Comparison of ENCODE assay signal across 1 cellular context in the genomic region with DNA sequence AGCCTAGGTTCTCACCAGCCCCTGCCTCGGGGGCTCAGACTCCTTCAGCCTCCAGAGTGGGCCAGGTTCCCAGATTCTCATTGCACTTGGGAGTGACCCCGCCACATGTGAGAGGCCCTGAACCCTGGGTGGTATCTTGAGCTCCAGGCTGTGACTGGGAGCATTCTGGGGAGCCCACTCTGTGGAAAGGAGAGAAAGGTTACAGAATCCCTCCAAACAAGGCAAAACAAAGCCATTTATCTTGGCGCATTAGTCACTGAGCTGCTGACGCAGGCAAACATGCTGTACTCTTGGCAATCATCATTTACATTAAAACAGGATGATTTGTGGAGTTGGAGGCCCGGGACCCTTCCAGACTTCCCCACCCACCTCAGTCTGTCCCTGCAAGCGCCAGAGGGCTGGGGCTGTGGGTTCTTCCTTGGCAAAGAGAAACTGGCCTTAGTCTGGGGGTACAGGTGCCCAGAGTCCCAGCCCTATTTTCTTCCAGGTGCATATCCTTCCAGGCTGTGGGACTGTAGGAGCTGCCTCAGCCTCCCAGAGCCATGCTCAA.
TF ChIP-seq lines count a peak whose summit lies in the region.

No MANE protein-coding gene starts in this region.

TF ChIP-seq in GM23338, 12 proteins besides CTCF, POLR2A, EP300 and RAD21 (continued from another document):
- TF ChIP-seq, protein P1, sequence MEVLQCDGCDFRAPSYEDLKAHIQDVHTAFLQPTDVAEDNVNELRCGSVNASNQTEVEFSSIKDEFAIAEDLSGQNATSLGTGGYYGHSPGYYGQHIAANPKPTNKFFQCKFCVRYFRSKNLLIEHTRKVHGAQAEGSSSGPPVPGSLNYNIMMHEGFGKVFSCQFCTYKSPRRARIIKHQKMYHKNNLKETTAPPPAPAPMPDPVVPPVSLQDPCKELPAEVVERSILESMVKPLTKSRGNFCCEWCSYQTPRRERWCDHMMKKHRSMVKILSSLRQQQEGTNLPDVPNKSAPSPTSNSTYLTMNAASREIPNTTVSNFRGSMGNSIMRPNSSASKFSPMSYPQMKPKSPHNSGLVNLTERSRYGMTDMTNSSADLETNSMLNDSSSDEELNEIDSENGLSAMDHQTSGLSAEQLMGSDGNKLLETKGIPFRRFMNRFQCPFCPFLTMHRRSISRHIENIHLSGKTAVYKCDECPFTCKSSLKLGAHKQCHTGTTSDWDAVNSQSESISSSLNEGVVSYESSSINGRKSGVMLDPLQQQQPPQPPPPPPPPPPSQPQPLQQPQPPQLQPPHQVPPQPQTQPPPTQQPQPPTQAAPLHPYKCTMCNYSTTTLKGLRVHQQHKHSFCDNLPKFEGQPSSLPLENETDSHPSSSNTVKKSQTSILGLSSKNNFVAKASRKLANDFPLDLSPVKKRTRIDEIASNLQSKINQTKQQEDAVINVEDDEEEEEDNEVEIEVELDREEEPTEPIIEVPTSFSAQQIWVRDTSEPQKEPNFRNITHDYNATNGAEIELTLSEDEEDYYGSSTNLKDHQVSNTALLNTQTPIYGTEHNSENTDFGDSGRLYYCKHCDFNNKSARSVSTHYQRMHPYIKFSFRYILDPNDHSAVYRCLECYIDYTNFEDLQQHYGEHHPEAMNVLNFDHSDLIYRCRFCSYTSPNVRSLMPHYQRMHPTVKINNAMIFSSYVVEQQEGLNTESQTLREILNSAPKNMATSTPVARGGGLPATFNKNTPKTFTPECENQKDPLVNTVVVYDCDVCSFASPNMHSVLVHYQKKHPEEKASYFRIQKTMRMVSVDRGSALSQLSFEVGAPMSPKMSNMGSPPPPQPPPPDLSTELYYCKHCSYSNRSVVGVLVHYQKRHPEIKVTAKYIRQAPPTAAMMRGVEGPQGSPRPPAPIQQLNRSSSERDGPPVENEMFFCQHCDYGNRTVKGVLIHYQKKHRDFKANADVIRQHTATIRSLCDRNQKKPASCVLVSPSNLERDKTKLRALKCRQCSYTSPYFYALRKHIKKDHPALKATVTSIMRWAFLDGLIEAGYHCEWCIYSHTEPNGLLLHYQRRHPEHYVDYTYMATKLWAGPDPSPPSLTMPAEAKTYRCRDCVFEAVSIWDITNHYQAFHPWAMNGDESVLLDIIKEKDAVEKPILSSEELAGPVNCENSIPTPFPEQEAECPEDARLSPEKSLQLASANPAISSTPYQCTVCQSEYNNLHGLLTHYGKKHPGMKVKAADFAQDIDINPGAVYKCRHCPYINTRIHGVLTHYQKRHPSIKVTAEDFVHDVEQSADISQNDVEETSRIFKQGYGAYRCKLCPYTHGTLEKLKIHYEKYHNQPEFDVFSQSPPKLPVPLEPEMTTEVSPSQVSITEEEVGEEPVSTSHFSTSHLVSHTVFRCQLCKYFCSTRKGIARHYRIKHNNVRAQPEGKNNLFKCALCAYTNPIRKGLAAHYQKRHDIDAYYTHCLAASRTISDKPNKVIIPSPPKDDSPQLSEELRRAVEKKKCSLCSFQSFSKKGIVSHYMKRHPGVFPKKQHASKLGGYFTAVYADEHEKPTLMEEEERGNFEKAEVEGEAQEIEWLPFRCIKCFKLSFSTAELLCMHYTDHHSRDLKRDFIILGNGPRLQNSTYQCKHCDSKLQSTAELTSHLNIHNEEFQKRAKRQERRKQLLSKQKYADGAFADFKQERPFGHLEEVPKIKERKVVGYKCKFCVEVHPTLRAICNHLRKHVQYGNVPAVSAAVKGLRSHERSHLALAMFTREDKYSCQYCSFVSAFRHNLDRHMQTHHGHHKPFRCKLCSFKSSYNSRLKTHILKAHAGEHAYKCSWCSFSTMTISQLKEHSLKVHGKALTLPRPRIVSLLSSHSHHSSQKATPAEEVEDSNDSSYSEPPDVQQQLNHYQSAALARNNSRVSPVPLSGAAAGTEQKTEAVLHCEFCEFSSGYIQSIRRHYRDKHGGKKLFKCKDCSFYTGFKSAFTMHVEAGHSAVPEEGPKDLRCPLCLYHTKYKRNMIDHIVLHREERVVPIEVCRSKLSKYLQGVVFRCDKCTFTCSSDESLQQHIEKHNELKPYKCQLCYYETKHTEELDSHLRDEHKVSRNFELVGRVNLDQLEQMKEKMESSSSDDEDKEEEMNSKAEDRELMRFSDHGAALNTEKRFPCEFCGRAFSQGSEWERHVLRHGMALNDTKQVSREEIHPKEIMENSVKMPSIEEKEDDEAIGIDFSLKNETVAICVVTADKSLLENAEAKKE (CRISPR knock-in tag; IDR thresholded peaks at IDR 0.05): no peak
- TF ChIP-seq ZNF114 (CRISPR knock-in tag; IDR thresholded peaks at IDR 0.05): no peak
- TF ChIP-seq, protein P2, sequence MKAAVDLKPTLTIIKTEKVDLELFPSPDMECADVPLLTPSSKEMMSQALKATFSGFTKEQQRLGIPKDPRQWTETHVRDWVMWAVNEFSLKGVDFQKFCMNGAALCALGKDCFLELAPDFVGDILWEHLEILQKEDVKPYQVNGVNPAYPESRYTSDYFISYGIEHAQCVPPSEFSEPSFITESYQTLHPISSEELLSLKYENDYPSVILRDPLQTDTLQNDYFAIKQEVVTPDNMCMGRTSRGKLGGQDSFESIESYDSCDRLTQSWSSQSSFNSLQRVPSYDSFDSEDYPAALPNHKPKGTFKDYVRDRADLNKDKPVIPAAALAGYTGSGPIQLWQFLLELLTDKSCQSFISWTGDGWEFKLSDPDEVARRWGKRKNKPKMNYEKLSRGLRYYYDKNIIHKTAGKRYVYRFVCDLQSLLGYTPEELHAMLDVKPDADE (IDR thresholded peaks at IDR 0.05): no peak
